1 cellular context compared by ENCODE assay signal in the genomic region with DNA sequence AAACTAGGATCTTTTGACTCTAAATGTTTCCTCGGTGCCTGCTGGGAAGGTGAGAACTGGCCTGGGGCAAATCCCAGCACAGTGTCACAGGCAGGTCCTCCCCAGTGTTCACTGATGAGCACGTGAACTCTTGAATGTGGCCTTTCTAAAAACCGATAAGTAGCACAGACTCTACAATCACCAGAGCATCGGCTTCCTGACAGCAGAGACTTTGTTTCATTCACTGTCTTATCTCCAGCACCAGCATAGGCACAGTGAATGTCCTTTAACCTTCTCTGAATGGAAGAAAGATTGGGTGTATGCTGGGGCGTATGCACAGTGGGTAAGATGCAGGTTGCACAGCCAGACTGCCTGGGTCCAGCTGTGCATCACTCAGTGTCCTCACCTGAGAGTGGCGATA.
TF ChIP-seq lines count a peak whose summit lies in the region.

No MANE protein-coding gene starts in this region.

TF ChIP-seq in IMR-90, 13 proteins besides CTCF, POLR2A, EP300 and RAD21:
- no peak for TF ChIP-seq CEBPB (IDR thresholded peaks at IDR 0.05; ENCODE audit: low read depth, low read length)
- no peak for TF ChIP-seq MAZ (IDR thresholded peaks at IDR 0.05; ENCODE audit: borderline replicate concordance, low read depth, low read length)
- TF ChIP-seq RCOR1 (IDR thresholded peaks at IDR 0.05; ENCODE audit: insufficient replicate concordance, low read length): no peak
- no peak for TF ChIP-seq MAFK (IDR thresholded peaks at IDR 0.05; ENCODE audit: low read depth, low read length)
- TF ChIP-seq BHLHE40 (IDR thresholded peaks at IDR 0.05; ENCODE audit: low read depth, low read length): no peak
- no peak for TF ChIP-seq MXI1 (IDR thresholded peaks at IDR 0.05; ENCODE audit: borderline replicate concordance, low read depth, low read length)
- TF ChIP-seq SMC3 (IDR thresholded peaks at IDR 0.05; ENCODE audit: low read depth, low read length): no peak
- TF ChIP-seq, protein P1, sequence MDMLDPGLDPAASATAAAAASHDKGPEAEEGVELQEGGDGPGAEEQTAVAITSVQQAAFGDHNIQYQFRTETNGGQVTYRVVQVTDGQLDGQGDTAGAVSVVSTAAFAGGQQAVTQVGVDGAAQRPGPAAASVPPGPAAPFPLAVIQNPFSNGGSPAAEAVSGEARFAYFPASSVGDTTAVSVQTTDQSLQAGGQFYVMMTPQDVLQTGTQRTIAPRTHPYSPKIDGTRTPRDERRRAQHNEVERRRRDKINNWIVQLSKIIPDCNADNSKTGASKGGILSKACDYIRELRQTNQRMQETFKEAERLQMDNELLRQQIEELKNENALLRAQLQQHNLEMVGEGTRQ (IDR thresholded peaks at IDR 0.05; ENCODE audit: low read depth, low read length): no peak
- TF ChIP-seq, protein P2, sequence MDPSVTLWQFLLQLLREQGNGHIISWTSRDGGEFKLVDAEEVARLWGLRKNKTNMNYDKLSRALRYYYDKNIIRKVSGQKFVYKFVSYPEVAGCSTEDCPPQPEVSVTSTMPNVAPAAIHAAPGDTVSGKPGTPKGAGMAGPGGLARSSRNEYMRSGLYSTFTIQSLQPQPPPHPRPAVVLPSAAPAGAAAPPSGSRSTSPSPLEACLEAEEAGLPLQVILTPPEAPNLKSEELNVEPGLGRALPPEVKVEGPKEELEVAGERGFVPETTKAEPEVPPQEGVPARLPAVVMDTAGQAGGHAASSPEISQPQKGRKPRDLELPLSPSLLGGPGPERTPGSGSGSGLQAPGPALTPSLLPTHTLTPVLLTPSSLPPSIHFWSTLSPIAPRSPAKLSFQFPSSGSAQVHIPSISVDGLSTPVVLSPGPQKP (IDR thresholded peaks at IDR 0.05; ENCODE audit: borderline replicate concordance, low read depth, low read length): no peak
- TF ChIP-seq CHD1 (IDR thresholded peaks at IDR 0.05; ENCODE audit: low read depth, low read length): no peak
- no peak for TF ChIP-seq RFX5 (IDR thresholded peaks at IDR 0.05; ENCODE audit: low read depth, low read length)
- no peak for TF ChIP-seq FOS (IDR thresholded peaks at IDR 0.05; ENCODE audit: low read depth, low read length)
- TF ChIP-seq NFE2L2 (IDR thresholded peaks at IDR 0.05; ENCODE audit: low read depth, low read length): no peak
TF ChIP-seq in IMR-90: peak in this region for 0.
